1 cellular context compared by ENCODE assay signal in genomic region chr6:34671801-34672656, GRCh38.
TF ChIP-seq lines count a peak whose summit lies in the region.

No MANE protein-coding gene starts in this region.

TF ChIP-seq in K562, 482 proteins besides CTCF, POLR2A, EP300 and RAD21 (continued from another document and continues in another):
- TF ChIP-seq CC2D1A (IDR thresholded peaks at IDR 0.05) (0 out of 2 replicates have a peak, but pooled peaks have one; percentile 27), SMARCE1 (IDR thresholded peaks at IDR 0.05) (peak; percentile 39; the same call in 1 of the 2 replicates), ZC3H11A (IDR thresholded peaks at IDR 0.05; ENCODE audit: low read depth, low read length) (no peak), JUNB (CRISPR knock-in tag; conservative IDR thresholded peaks at IDR 0.05) (no peak), SP1 (CRISPR knock-in tag; IDR thresholded peaks at IDR 0.05) (peak; percentile 58), ZNF232 (CRISPR knock-in tag; IDR thresholded peaks at IDR 0.05) (0 out of 2 replicates have a peak, but pooled peaks have one; percentile 14), TOE1 (IDR thresholded peaks at IDR 0.05; ENCODE audit: borderline replicate concordance) (no peak), TOE1 (CRISPR knock-in tag; IDR thresholded peaks at IDR 0.05; ENCODE audit: borderline replicate concordance, low read depth) (no peak), EHMT2 (IDR thresholded peaks at IDR 0.05) (0 out of 2 replicates have a peak, but pooled peaks have one; percentile 37), PRDM10 (IDR thresholded peaks at IDR 0.05; ENCODE audit: partially characterized antibody) (peak; percentile 77), MECOM (CRISPR knock-in tag; IDR thresholded peaks at IDR 0.05) (no peak), ZNF586 (CRISPR knock-in tag; conservative IDR thresholded peaks at IDR 0.05) (no peak), ZNF449 (CRISPR knock-in tag; IDR thresholded peaks at IDR 0.05) (no peak), TAF9B (IDR thresholded peaks at IDR 0.05; ENCODE audit: partially characterized antibody) (no peak), NR1H2 (CRISPR knock-in tag; IDR thresholded peaks at IDR 0.05) (no peak), MAZ (CRISPR knock-in tag; conservative IDR thresholded peaks at IDR 0.05 in 1 of 2, IDR thresholded peaks at IDR 0.05 in 1 of 2) (peak; percentile 53 to 94; a peak in 3 of 4 replicates), NBN (IDR thresholded peaks at IDR 0.05; ENCODE audit: low read depth) (no peak), CEBPG (CRISPR knock-in tag; IDR thresholded peaks at IDR 0.05) (no peak), CEBPG (tag; conservative IDR thresholded peaks at IDR 0.05 in 1 of 2, IDR thresholded peaks at IDR 0.05 in 1 of 2) (no peak), EP400 (IDR thresholded peaks at IDR 0.05) (peak; percentile 7; the same call in 1 of the 2 replicates), ZEB2 (IDR thresholded peaks at IDR 0.05) (peak; percentile 88), PPARD (CRISPR knock-in tag; IDR thresholded peaks at IDR 0.05) (no peak), CREB1 (IDR thresholded peaks at IDR 0.05) (no peak), CREB1 (CRISPR knock-in tag; IDR thresholded peaks at IDR 0.05) (0 out of 2 replicates have a peak, but pooled peaks have one; percentile 34), MTA3 (IDR thresholded peaks at IDR 0.05; ENCODE audit: borderline replicate concordance) (peak; percentile 68; the same call in 1 of the 2 replicates), ZNF431 (CRISPR knock-in tag; IDR thresholded peaks at IDR 0.05) (no peak), DDX20 (tag; IDR thresholded peaks at IDR 0.05; ENCODE audit: low read depth) (no peak), ADNP (tag; IDR thresholded peaks at IDR 0.05) (peak; percentile 63), ELF1 (tag; IDR thresholded peaks at IDR 0.05) (no peak), ETV6 (IDR thresholded peaks at IDR 0.05; ENCODE audit: borderline replicate concordance in 1 of 2, low read depth in 2 of 2, low read length in 1 of 2) (no peak), ETV6 (CRISPR knock-in tag; IDR thresholded peaks at IDR 0.05; ENCODE audit: borderline replicate concordance) (0 out of 2 replicates have a peak, but pooled peaks have one; percentile 14), ZBTB33 (CRISPR knock-in tag; IDR thresholded peaks at IDR 0.05) (0 out of 2 replicates have a peak, but pooled peaks have one; percentile 42), CREM (IDR thresholded peaks at IDR 0.05; ENCODE audit: low read depth) (peak; percentile 43), ZNF699 (CRISPR knock-in tag; IDR thresholded peaks at IDR 0.05; ENCODE audit: insufficient replicate concordance) (no peak), CHD4 (IDR thresholded peaks at IDR 0.05; ENCODE audit: insufficient read depth, insufficient replicate concordance, low read depth, low read length, poor library complexity, severe bottlenecking) (no peak), MLLT1 (IDR thresholded peaks at IDR 0.05) (0 out of 4 replicates have a peak, but pooled peaks of 1 of the 2 experiments have one; percentile 4), L3MBTL2 (IDR thresholded peaks at IDR 0.05) (peak; percentile 47; the same call in 1 of the 2 replicates), GTF2A2 (tag; IDR thresholded peaks at IDR 0.05) (0 out of 2 replicates have a peak, but pooled peaks have one; percentile 39), TRIM24 (IDR thresholded peaks at IDR 0.05) (peak in 1 of 2 experiments; percentile 25; a peak in 1 of 4 replicates), HDAC2 (IDR thresholded peaks at IDR 0.05) (peak; percentile 71), CLOCK (CRISPR knock-in tag; IDR thresholded peaks at IDR 0.05; ENCODE audit: borderline replicate concordance) (no peak), NKRF (IDR thresholded peaks at IDR 0.05; ENCODE audit: borderline replicate concordance) (no peak), BRD9 (IDR thresholded peaks at IDR 0.05; ENCODE audit: low read depth, partially characterized antibody) (peak; percentile 85), CTBP1 (IDR thresholded peaks at IDR 0.05; ENCODE audit: borderline replicate concordance) (peak; percentile 51; the same call in 1 of the 2 replicates), POLR3G (IDR thresholded peaks at IDR 0.05; ENCODE audit: extremely low read depth, insufficient read length, insufficient replicate concordance) (no peak), NONO (IDR thresholded peaks at IDR 0.05; ENCODE audit: low read depth in 2 of 2, low read length in 1 of 2) (0 out of 4 replicates have a peak, but pooled peaks of 1 of the 2 experiments have one; percentile 13), ZFX (CRISPR knock-in tag; IDR thresholded peaks at IDR 0.05) (peak; percentile 63; the same call in 1 of the 2 replicates), GATA2 (CRISPR knock-in tag; IDR thresholded peaks at IDR 0.05) (no peak), FOXK1 (CRISPR knock-in tag; IDR thresholded peaks at IDR 0.05; ENCODE audit: borderline replicate concordance) (peak; percentile 92; the same call in 1 of the 2 replicates), ZNF124 (CRISPR knock-in tag; IDR thresholded peaks at IDR 0.05) (no peak), EGR1 (conservative IDR thresholded peaks at IDR 0.05) (peak; percentile 21; the same call in 1 of the 2 replicates), ZNF24 (IDR thresholded peaks at IDR 0.05) (0 out of 2 replicates have a peak, but pooled peaks have one; percentile 9), NRF1 (conservative IDR thresholded peaks at IDR 0.05 in 1 of 2, IDR thresholded peaks at IDR 0.05 in 1 of 2) (peak in 1 of 2 experiments; percentile 46; a peak in 2 of 4 replicates), IFI16 (CRISPR knock-in tag; IDR thresholded peaks at IDR 0.05) (no peak), SMAD4 (CRISPR knock-in tag; conservative IDR thresholded peaks at IDR 0.05) (peak; percentile 60), BRF1 (IDR thresholded peaks at IDR 0.05; ENCODE audit: borderline replicate concordance, extremely low read depth, insufficient read length) (no peak), HDGF (IDR thresholded peaks at IDR 0.05) (no peak), ARNT (IDR thresholded peaks at IDR 0.05) (peak in 1 of 2 experiments; percentile 35; a peak in 1 of 4 replicates), HNRNPL (IDR thresholded peaks at IDR 0.05; ENCODE audit: low read depth, low read length) (no peak), ZNF384 (IDR thresholded peaks at IDR 0.05; ENCODE audit: low read depth, low read length) (peak; percentile 92)
